In genomic region chr1:64508521-64509096, GRCh38 we compare ENCODE assay signal across 27 cellular contexts. TPM values are rescaled to one million over a fixed set of nuclear protein-coding genes. Genes with fewer than 3 reads are reported as not detected.
DNase-seq lines count a peak whose midpoint lies in the region; ATAC-seq and TF ChIP-seq lines count a peak whose summit lies in the region.
"Had no signal": no experiment of that assay in that cellular context is flagged by ENCODE, and none has a peak within 500 bp of the region (broad histone marks: within the 10 kb centered on the region; RNA-seq: fewer than 3 reads in every experiment).

No MANE protein-coding gene starts in this region.

- peak overlapping the region; percentile 79 for H3K4me2 ChIP-seq in GM23338
- peak overlapping the region; percentile 6 for H3K4me2 ChIP-seq in hepatocyte

- 0 out of 2 replicates have a peak, but pooled peaks cover 6% of the 10 kb centered on the region for H3F3A ChIP-seq in GM23338 (replicated peaks; ENCODE audit: low read depth)

- no peak overlapping the region for H2AFZ ChIP-seq in GM23338
- H2AFZ ChIP-seq in hepatocyte, result no peak overlapping the region

- H3K4me3 ChIP-seq in GM23338 (no peak overlapping the region; the same call in 1 of the 2 replicates), SK-N-MC (peak overlapping the region; percentile 48), hepatocyte (no peak overlapping the region)
- H3K4me3 ChIP-seq: BLaER1 treated with 17β-estradiol and CSF1 and Interleukin-3, amounts not matched to agents 10 nM and 100 nM; GM12878; stomach; tibial artery had no signal

- peaks cover 80% of the 10 kb centered on the region for H3K4me1 ChIP-seq in GM23338 (ENCODE audit: insufficient read depth)
- H3K4me1 ChIP-seq in hepatocyte (ENCODE audit: insufficient read depth), result peaks cover 43% of the 10 kb centered on the region

- H3K27me3 ChIP-seq in GM23338 (ENCODE audit: insufficient read depth) (peaks cover 41% of the 10 kb centered on the region), hepatocyte (no peaks in the 10 kb centered on the region)
- H3K27me3 ChIP-seq: BLaER1 treated with 17β-estradiol and CSF1 and Interleukin-3, amounts not matched to agents 10 nM and 100 nM; stomach; tibial artery had no signal

- no peak overlapping the region; the same call in 2 of the 3 replicates for H3K4me3 Mint-ChIP-seq in GM23338
- H3K4me3 Mint-ChIP-seq: activated CD4-positive, alpha-beta T cell treated with anti-CD3 and anti-CD28 coated beads, Interleukin-2, amount 10 ng/mL, durations not matched to agents 24 days and 14 days; activated T-cell treated with anti-CD3 and anti-CD28 coated beads, Interleukin-2, amount 50 U/mL, for 24 hours; T-helper 2 cell treated with Interferon-gamma antibody and Interleukin-4, amounts not matched to agents 5 μg/mL and 100 μg/mL, for 36 hours had no signal

- no peak overlapping the region for H3K9ac ChIP-seq in SK-N-MC (ENCODE audit: insufficient read length)
- H3K9ac ChIP-seq: BLaER1 treated with 17β-estradiol and CSF1 and Interleukin-3, amounts not matched to agents 10 nM and 100 nM had no signal

- H3K36me3 Mint-ChIP-seq in GM23338 (ENCODE audit: low read depth), result no peaks in the 10 kb centered on the region; the same call in 2 of the 3 replicates

- TF ChIP-seq CTCF in GM23338 (conservative IDR thresholded peaks at IDR 0.05; ENCODE audit: low read depth in 2 of 2), result no peak
- TF ChIP-seq CTCF in hepatocyte (IDR thresholded peaks at IDR 0.05; ENCODE audit: poor library complexity), result no peak

- H3K36me3 ChIP-seq in GM23338 (ENCODE audit: insufficient read depth) (no peaks in the 10 kb centered on the region), SK-N-MC (ENCODE audit: insufficient read depth, low read length) (peaks cover 6% of the 10 kb centered on the region), hepatocyte (replicated peaks; ENCODE audit: insufficient read depth, low read depth) (no peaks in the 10 kb centered on the region)
- H3K36me3 ChIP-seq: BLaER1 treated with 17β-estradiol and CSF1 and Interleukin-3, amounts not matched to agents 10 nM and 100 nM; stomach; tibial artery had no signal

- 30% methylated on average over 3 of the region's 3 CpGs for WGBS in hepatocyte (ENCODE audit: low lambda C conversion rate, missing lambda C conversion rate)

- H4K20me1 ChIP-seq in GM23338 (replicated peaks; ENCODE audit: insufficient read depth) (peaks cover 72% of the 10 kb centered on the region), hepatocyte (ENCODE audit: insufficient read depth, poor library complexity, severe bottlenecking) (peaks cover 8% of the 10 kb centered on the region)
- H4K20me1 ChIP-seq: BLaER1 treated with 17β-estradiol and CSF1 and Interleukin-3, amounts not matched to agents 10 nM and 100 nM had no signal

- peaks cover 82% of the 10 kb centered on the region for H3K4me1 Mint-ChIP-seq in GM23338

- no peak overlapping the region for H3K27ac Mint-ChIP-seq in GM23338
- H3K27ac Mint-ChIP-seq: activated CD4-positive, alpha-beta T cell treated with anti-CD3 and anti-CD28 coated beads, Interleukin-2, amount 10 ng/mL, durations not matched to agents 24 days and 14 days; activated T-cell treated with anti-CD3 and anti-CD28 coated beads, Interleukin-2, amount 50 U/mL, for 24 hours; T-helper 2 cell treated with Interferon-gamma antibody and Interleukin-4, amounts not matched to agents 5 μg/mL and 100 μg/mL, for 36 hours had no signal

- ATAC-seq in GM23338 (no peak), GM21423 (IDR thresholded peaks at IDR 0.05; ENCODE audit: unreplicated experiment) (no peak), HG03565 (IDR thresholded peaks at IDR 0.05; ENCODE audit: unreplicated experiment) (no peak)
- ATAC-seq: GM12878, Panc1 had no signal

- DNase-seq in GM23338 (ENCODE audit: low spot score) (no peak), SK-N-MC (ENCODE audit: low read depth, low spot score) (no peak), hepatocyte (ENCODE audit: low spot score) (no peak), retina (peak; percentile 54), CD1c-positive myeloid dendritic cell (ENCODE audit: extremely low spot score) (no peak), inferior parietal cortex (ENCODE audit: extremely low spot score) (no peak)
- DNase-seq: activated CD4-positive, alpha-beta T cell treated with anti-CD3 and anti-CD28 coated beads, Interleukin-2, amount 10 ng/mL, durations not matched to agents 24 days and 14 days; activated T-cell treated with anti-CD3 and anti-CD28 coated beads, Interleukin-2, amount 50 U/mL, for 24 hours; Caco-2; effector CD8-positive, alpha-beta T cell; Kasumi-1; MV-4-11; NCI-H1436 treated with DMSO at 0.1 percent for 48 hours; NCI-H510A treated with DMSO at 0.1 percent for 48 hours; SHP77; small intestine; stimulated activated CD4-positive, alpha-beta T cell treated with anti-CD3 and anti-CD28 coated beads, Interleukin-1b, Interleukin-23, amount 100 ng/mL, for 48 hours; stimulated activated CD8-positive, alpha-beta memory T cell treated with anti-CD3 and anti-CD28 coated beads, Interleukin-4, amount 100 ng/mL, for 48 hours; stomach; tibial artery had no signal

- no peaks in the 10 kb centered on the region for H3K9me2 ChIP-seq in GM23338 (ENCODE audit: insufficient read depth)
- H3K9me2 ChIP-seq in hepatocyte (replicated peaks; ENCODE audit: insufficient read depth), result no peaks in the 10 kb centered on the region

- H3K27ac ChIP-seq in GM23338 (ENCODE audit: low read depth), result no peak overlapping the region
- peak overlapping the region; percentile 56 for H3K27ac ChIP-seq in SK-N-MC
- H3K27ac ChIP-seq in hepatocyte, result no peak overlapping the region
- H3K27ac ChIP-seq: BLaER1 treated with 17β-estradiol and CSF1 and Interleukin-3, amounts not matched to agents 10 nM and 100 nM; tibial artery; VCaP had no signal

- no peaks in the 10 kb centered on the region for H3K9me3 Mint-ChIP-seq in GM23338
- H3K9me3 Mint-ChIP-seq: activated CD4-positive, alpha-beta T cell treated with anti-CD3 and anti-CD28 coated beads, Interleukin-2, amount 10 ng/mL, durations not matched to agents 24 days and 14 days; activated T-cell treated with anti-CD3 and anti-CD28 coated beads, Interleukin-2, amount 50 U/mL, for 24 hours; T-helper 2 cell treated with Interferon-gamma antibody and Interleukin-4, amounts not matched to agents 5 μg/mL and 100 μg/mL, for 36 hours had no signal

- H3K79me2 ChIP-seq in GM23338 (replicated peaks; ENCODE audit: insufficient read depth) (peaks cover 91% of the 10 kb centered on the region), hepatocyte (peaks cover 87% of the 10 kb centered on the region)

- peaks cover 11% of the 10 kb centered on the region for H3K27me3 Mint-ChIP-seq in GM23338 (ENCODE audit: insufficient read depth, low read depth, poor library complexity)

- H3K9me3 ChIP-seq in SK-N-MC (ENCODE audit: low read depth, low read length) (no peaks in the 10 kb centered on the region), hepatocyte (ENCODE audit: low read depth) (no peaks in the 10 kb centered on the region)
- H3K9me3 ChIP-seq: BLaER1 treated with 17β-estradiol and CSF1 and Interleukin-3, amounts not matched to agents 10 nM and 100 nM; Caco-2; stomach; tibial artery had no signal

TF ChIP-seq in GM23338, 12 proteins besides CTCF, POLR2A, EP300 and RAD21:
- TF ChIP-seq POLR2AphosphoS5 (IDR thresholded peaks at IDR 0.05; ENCODE audit: low read depth) (peak; percentile 71), JUNB (IDR thresholded peaks at IDR 0.05; ENCODE audit: unreplicated experiment) (no peak), NANOG (IDR thresholded peaks at IDR 0.05; ENCODE audit: borderline replicate concordance) (no peak)

RNA-seq across cellular contexts. Expression of gene CACHD1, which starts 38.7 kb away (rescaled TPM):
- 40.7 and 43.7 TPM in 2 replicates for total RNA-seq in GM23338 (2014; rRNA removed; shearing (Covaris generic))
- polyA plus RNA-seq in GM23338 (2016; fragmentation: Nextera tagmentation; extraction: Ambion mirVana), result 10.9 and 12.6 TPM in 2 replicates
- 35.1 and 39.7 TPM in 2 replicates for total RNA-seq in hepatocyte
- 16.7 and 23.8 TPM in 2 replicates for polyA plus RNA-seq in hepatocyte
- polyA plus RNA-seq: GM12878 had no signal
